1 cellular context compared by ENCODE assay signal in the genomic region with DNA sequence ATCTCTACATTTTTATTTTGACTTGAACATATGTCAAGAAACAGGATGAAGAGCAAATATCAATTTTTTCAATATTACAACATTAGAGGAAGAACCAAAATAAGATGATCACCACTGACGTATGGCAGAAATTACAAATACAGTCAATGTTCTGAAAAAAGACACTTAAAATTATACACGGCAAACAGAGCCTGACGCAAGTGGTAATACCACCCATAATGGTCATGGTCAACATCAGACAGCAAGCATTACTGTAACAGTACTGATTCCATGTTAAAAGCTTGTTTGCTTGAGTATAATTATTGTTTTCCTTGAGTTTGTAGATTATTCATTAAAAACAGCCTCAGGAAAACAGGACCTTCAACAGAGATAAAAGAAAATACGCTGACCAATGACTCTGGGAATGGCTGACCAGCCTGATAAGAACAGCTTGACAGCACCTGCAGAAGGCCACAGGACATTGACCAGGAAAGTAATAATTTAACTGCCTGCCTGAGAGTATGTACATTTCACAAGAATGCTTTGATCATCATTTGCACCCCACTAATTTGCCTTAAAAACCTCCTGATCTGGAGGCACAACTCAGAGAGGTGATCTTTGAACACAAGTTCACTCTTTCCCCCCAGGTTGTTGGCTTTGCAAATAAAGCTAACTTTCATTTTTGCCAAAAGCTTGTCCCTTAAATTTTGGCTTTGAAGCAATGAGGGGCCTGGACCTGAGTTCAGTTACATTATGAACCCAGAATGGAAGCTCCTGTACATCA.
TF ChIP-seq lines count a peak whose summit lies in the region.

No MANE protein-coding gene starts in this region.

TF ChIP-seq in HepG2, 621 proteins besides CTCF, POLR2A, EP300 and RAD21 (continued from another document and continues in another):
- TF ChIP-seq, protein P1, sequence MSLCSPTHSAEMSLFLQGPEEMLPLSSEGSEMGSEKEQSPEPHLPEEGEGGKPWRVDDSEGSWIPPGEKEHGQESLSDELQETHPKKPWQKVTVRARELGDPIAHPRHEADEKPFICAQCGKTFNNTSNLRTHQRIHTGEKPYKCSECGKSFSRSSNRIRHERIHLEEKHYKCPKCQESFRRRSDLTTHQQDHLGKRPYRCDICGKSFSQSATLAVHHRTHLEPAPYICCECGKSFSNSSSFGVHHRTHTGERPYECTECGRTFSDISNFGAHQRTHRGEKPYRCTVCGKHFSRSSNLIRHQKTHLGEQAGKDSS (CRISPR knock-in tag; IDR thresholded peaks at IDR 0.05; ENCODE audit: borderline replicate concordance, low read depth): 0 out of 2 replicates have a peak, but pooled peaks have one; percentile 49
- TF ChIP-seq MXI1 (IDR thresholded peaks at IDR 0.05; ENCODE audit: borderline replicate concordance, low read depth, low read length): no peak
- no peak for TF ChIP-seq ZIK1 (CRISPR knock-in tag; IDR thresholded peaks at IDR 0.05; ENCODE audit: borderline replicate concordance, low read depth)
- TF ChIP-seq MAFK (conservative IDR thresholded peaks at IDR 0.05 in 1 of 2, IDR thresholded peaks at IDR 0.05 in 1 of 2; ENCODE audit: low read length in 2 of 2): peak; percentile 49 to 57; a peak in 3 of 4 replicates
- TF ChIP-seq KLF11 (CRISPR knock-in tag; IDR thresholded peaks at IDR 0.05): no peak
- peak; percentile 63; the same call in 1 of the 2 replicates for TF ChIP-seq SRF (IDR thresholded peaks at IDR 0.05; ENCODE audit: low read depth, low read length)
- peak; percentile 83 for TF ChIP-seq HHEX (CRISPR knock-in tag; IDR thresholded peaks at IDR 0.05)
- TF ChIP-seq ZNF235 (CRISPR knock-in tag; IDR thresholded peaks at IDR 0.05; ENCODE audit: borderline replicate concordance): no peak
- no peak for TF ChIP-seq HNRNPK (IDR thresholded peaks at IDR 0.05; ENCODE audit: low read depth, low read length, poor library complexity, severe bottlenecking)
- peak; percentile 87; the same call in 1 of the 2 replicates for TF ChIP-seq SMYD3 (CRISPR knock-in tag; IDR thresholded peaks at IDR 0.05)
- no peak for TF ChIP-seq ZNF660 (CRISPR knock-in tag; IDR thresholded peaks at IDR 0.05; ENCODE audit: borderline replicate concordance, low read depth)
- TF ChIP-seq, protein P2, sequence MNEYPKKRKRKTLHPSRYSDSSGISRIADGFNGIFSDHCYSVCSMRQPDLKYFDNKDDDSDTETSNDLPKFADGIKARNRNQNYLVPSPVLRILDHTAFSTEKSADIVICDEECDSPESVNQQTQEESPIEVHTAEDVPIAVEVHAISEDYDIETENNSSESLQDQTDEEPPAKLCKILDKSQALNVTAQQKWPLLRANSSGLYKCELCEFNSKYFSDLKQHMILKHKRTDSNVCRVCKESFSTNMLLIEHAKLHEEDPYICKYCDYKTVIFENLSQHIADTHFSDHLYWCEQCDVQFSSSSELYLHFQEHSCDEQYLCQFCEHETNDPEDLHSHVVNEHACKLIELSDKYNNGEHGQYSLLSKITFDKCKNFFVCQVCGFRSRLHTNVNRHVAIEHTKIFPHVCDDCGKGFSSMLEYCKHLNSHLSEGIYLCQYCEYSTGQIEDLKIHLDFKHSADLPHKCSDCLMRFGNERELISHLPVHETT (CRISPR knock-in tag; conservative IDR thresholded peaks at IDR 0.05): peak; percentile 21; the same call in 1 of the 2 replicates
- TF ChIP-seq ZC3H13 (CRISPR knock-in tag; IDR thresholded peaks at IDR 0.05): no peak
- TF ChIP-seq, protein P3, sequence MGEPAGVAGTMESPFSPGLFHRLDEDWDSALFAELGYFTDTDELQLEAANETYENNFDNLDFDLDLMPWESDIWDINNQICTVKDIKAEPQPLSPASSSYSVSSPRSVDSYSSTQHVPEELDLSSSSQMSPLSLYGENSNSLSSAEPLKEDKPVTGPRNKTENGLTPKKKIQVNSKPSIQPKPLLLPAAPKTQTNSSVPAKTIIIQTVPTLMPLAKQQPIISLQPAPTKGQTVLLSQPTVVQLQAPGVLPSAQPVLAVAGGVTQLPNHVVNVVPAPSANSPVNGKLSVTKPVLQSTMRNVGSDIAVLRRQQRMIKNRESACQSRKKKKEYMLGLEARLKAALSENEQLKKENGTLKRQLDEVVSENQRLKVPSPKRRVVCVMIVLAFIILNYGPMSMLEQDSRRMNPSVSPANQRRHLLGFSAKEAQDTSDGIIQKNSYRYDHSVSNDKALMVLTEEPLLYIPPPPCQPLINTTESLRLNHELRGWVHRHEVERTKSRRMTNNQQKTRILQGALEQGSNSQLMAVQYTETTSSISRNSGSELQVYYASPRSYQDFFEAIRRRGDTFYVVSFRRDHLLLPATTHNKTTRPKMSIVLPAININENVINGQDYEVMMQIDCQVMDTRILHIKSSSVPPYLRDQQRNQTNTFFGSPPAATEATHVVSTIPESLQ (CRISPR knock-in tag; conservative IDR thresholded peaks at IDR 0.05): no peak
- TF ChIP-seq SNAI1 (CRISPR knock-in tag; IDR thresholded peaks at IDR 0.05; ENCODE audit: borderline replicate concordance): no peak
- TF ChIP-seq, protein P4, sequence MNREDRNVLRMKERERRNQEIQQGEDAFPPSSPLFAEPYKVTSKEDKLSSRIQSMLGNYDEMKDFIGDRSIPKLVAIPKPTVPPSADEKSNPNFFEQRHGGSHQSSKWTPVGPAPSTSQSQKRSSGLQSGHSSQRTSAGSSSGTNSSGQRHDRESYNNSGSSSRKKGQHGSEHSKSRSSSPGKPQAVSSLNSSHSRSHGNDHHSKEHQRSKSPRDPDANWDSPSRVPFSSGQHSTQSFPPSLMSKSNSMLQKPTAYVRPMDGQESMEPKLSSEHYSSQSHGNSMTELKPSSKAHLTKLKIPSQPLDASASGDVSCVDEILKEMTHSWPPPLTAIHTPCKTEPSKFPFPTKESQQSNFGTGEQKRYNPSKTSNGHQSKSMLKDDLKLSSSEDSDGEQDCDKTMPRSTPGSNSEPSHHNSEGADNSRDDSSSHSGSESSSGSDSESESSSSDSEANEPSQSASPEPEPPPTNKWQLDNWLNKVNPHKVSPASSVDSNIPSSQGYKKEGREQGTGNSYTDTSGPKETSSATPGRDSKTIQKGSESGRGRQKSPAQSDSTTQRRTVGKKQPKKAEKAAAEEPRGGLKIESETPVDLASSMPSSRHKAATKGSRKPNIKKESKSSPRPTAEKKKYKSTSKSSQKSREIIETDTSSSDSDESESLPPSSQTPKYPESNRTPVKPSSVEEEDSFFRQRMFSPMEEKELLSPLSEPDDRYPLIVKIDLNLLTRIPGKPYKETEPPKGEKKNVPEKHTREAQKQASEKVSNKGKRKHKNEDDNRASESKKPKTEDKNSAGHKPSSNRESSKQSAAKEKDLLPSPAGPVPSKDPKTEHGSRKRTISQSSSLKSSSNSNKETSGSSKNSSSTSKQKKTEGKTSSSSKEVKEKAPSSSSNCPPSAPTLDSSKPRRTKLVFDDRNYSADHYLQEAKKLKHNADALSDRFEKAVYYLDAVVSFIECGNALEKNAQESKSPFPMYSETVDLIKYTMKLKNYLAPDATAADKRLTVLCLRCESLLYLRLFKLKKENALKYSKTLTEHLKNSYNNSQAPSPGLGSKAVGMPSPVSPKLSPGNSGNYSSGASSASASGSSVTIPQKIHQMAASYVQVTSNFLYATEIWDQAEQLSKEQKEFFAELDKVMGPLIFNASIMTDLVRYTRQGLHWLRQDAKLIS (CRISPR knock-in tag; IDR thresholded peaks at IDR 0.05): no peak
- TF ChIP-seq, protein P5, sequence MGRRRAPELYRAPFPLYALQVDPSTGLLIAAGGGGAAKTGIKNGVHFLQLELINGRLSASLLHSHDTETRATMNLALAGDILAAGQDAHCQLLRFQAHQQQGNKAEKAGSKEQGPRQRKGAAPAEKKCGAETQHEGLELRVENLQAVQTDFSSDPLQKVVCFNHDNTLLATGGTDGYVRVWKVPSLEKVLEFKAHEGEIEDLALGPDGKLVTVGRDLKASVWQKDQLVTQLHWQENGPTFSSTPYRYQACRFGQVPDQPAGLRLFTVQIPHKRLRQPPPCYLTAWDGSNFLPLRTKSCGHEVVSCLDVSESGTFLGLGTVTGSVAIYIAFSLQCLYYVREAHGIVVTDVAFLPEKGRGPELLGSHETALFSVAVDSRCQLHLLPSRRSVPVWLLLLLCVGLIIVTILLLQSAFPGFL (CRISPR knock-in tag; IDR thresholded peaks at IDR 0.05): no peak
- TF ChIP-seq ZFP37 (CRISPR knock-in tag; IDR thresholded peaks at IDR 0.05; ENCODE audit: borderline replicate concordance): no peak
- TF ChIP-seq DPF2 (CRISPR knock-in tag; IDR thresholded peaks at IDR 0.05; ENCODE audit: borderline replicate concordance, low read depth): peak; percentile 90
- peak; percentile 98 for TF ChIP-seq HNF4A (CRISPR knock-in tag; IDR thresholded peaks at IDR 0.05)
- no peak for TF ChIP-seq AGO1 (IDR thresholded peaks at IDR 0.05; ENCODE audit: low read depth, low read length, poor library complexity, severe bottlenecking)
- TF ChIP-seq ZNF570 (CRISPR knock-in tag; IDR thresholded peaks at IDR 0.05; ENCODE audit: borderline replicate concordance): no peak
- TF ChIP-seq NFKB2 (CRISPR knock-in tag; IDR thresholded peaks at IDR 0.05; ENCODE audit: borderline replicate concordance): no peak
- TF ChIP-seq FOSL2 (CRISPR knock-in tag; IDR thresholded peaks at IDR 0.05): peak; percentile 76
- TF ChIP-seq ZFP82 (CRISPR knock-in tag; IDR thresholded peaks at IDR 0.05; ENCODE audit: borderline replicate concordance): no peak
- no peak for TF ChIP-seq GLI4 (CRISPR knock-in tag; IDR thresholded peaks at IDR 0.05; ENCODE audit: borderline replicate concordance)
- TF ChIP-seq, protein P6, sequence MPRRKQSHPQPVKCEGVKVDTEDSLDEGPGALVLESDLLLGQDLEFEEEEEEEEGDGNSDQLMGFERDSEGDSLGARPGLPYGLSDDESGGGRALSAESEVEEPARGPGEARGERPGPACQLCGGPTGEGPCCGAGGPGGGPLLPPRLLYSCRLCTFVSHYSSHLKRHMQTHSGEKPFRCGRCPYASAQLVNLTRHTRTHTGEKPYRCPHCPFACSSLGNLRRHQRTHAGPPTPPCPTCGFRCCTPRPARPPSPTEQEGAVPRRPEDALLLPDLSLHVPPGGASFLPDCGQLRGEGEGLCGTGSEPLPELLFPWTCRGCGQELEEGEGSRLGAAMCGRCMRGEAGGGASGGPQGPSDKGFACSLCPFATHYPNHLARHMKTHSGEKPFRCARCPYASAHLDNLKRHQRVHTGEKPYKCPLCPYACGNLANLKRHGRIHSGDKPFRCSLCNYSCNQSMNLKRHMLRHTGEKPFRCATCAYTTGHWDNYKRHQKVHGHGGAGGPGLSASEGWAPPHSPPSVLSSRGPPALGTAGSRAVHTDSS (CRISPR knock-in tag; conservative IDR thresholded peaks at IDR 0.05): no peak
- TF ChIP-seq, protein P7, sequence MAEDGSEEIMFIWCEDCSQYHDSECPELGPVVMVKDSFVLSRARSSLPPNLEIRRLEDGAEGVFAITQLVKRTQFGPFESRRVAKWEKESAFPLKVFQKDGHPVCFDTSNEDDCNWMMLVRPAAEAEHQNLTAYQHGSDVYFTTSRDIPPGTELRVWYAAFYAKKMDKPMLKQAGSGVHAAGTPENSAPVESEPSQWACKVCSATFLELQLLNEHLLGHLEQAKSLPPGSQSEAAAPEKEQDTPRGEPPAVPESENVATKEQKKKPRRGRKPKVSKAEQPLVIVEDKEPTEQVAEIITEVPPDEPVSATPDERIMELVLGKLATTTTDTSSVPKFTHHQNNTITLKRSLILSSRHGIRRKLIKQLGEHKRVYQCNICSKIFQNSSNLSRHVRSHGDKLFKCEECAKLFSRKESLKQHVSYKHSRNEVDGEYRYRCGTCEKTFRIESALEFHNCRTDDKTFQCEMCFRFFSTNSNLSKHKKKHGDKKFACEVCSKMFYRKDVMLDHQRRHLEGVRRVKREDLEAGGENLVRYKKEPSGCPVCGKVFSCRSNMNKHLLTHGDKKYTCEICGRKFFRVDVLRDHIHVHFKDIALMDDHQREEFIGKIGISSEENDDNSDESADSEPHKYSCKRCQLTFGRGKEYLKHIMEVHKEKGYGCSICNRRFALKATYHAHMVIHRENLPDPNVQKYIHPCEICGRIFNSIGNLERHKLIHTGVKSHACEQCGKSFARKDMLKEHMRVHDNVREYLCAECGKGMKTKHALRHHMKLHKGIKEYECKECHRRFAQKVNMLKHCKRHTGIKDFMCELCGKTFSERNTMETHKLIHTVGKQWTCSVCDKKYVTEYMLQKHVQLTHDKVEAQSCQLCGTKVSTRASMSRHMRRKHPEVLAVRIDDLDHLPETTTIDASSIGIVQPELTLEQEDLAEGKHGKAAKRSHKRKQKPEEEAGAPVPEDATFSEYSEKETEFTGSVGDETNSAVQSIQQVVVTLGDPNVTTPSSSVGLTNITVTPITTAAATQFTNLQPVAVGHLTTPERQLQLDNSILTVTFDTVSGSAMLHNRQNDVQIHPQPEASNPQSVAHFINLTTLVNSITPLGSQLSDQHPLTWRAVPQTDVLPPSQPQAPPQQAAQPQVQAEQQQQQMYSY (CRISPR knock-in tag; IDR thresholded peaks at IDR 0.05): no peak
- no peak for TF ChIP-seq PHB2 (IDR thresholded peaks at IDR 0.05; ENCODE audit: partially characterized antibody)
- TF ChIP-seq, protein P8, sequence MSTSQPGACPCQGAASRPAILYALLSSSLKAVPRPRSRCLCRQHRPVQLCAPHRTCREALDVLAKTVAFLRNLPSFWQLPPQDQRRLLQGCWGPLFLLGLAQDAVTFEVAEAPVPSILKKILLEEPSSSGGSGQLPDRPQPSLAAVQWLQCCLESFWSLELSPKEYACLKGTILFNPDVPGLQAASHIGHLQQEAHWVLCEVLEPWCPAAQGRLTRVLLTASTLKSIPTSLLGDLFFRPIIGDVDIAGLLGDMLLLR (CRISPR knock-in tag; IDR thresholded peaks at IDR 0.05): no peak
- peak; percentile 80; the same call in 1 of the 2 replicates for TF ChIP-seq RARA (CRISPR knock-in tag; IDR thresholded peaks at IDR 0.05)
- no peak for TF ChIP-seq ZNF329 (CRISPR knock-in tag; IDR thresholded peaks at IDR 0.05; ENCODE audit: low read depth)
- TF ChIP-seq HMGA1 (CRISPR knock-in tag; conservative IDR thresholded peaks at IDR 0.05): no peak
- peak; percentile 98 for TF ChIP-seq NCOA2 (CRISPR knock-in tag; IDR thresholded peaks at IDR 0.05)
- TF ChIP-seq, protein P9, sequence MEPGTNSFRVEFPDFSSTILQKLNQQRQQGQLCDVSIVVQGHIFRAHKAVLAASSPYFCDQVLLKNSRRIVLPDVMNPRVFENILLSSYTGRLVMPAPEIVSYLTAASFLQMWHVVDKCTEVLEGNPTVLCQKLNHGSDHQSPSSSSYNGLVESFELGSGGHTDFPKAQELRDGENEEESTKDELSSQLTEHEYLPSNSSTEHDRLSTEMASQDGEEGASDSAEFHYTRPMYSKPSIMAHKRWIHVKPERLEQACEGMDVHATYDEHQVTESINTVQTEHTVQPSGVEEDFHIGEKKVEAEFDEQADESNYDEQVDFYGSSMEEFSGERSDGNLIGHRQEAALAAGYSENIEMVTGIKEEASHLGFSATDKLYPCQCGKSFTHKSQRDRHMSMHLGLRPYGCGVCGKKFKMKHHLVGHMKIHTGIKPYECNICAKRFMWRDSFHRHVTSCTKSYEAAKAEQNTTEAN (CRISPR knock-in tag; conservative IDR thresholded peaks at IDR 0.05): no peak
- TF ChIP-seq CEBPB (IDR thresholded peaks at IDR 0.05; ENCODE audit: borderline replicate concordance, low read depth, low read length): peak; percentile 43; the same call in 1 of the 2 replicates
- peak; percentile 92 for TF ChIP-seq NR2F2 (IDR thresholded peaks at IDR 0.05; ENCODE audit: borderline replicate concordance, low read depth)
- no peak for TF ChIP-seq ZNF274 (CRISPR knock-in tag; IDR thresholded peaks at IDR 0.05)
- peak; percentile 88 for TF ChIP-seq NCOR1 (IDR thresholded peaks at IDR 0.05; ENCODE audit: borderline replicate concordance, low read length)
- no peak for TF ChIP-seq ZNF749 (CRISPR knock-in tag; IDR thresholded peaks at IDR 0.05; ENCODE audit: borderline replicate concordance)
- no peak for TF ChIP-seq THAP11 (CRISPR knock-in tag; IDR thresholded peaks at IDR 0.05)
- no peak for TF ChIP-seq ZFAT (CRISPR knock-in tag; conservative IDR thresholded peaks at IDR 0.05)
- TF ChIP-seq ZFX (CRISPR knock-in tag; IDR thresholded peaks at IDR 0.05; ENCODE audit: low read depth): no peak
- TF ChIP-seq REPIN1 (CRISPR knock-in tag; IDR thresholded peaks at IDR 0.05; ENCODE audit: borderline replicate concordance, low read depth): peak; percentile 92; the same call in 1 of the 2 replicates
